In the genomic region with DNA sequence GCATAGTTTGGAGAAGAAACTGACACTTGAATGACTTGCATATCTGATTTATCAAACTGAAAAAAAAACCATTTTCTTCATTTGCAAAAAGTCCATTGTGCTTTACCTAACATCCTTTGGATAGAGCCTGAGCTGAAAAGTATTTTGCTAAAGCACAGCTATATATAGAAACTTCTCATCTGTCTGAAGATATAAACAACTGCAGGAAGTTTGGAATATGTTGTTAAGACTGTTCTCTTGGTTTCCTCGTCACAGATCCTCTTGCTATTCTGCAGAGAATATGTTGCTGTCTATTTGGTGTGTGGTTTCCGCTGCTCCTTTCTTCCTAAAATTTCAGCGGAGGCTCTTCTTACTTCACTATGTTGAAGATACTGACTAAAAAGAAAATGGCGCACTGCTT, we compare ENCODE assay signal across 19 cellular contexts.
"Had no signal": no experiment of that assay in that cellular context is flagged by ENCODE, and none has a peak within 500 bp of the region (broad histone marks: within the 10 kb centered on the region; RNA-seq: fewer than 3 reads in every experiment).

No MANE protein-coding gene starts in this region.

- H3K4me1 ChIP-seq: prostate gland had no signal

- H3K4me3 Mint-ChIP-seq: activated B cell treated with CpG ODN at 0.5 μM for 24 hours; activated CD8-positive, alpha-beta T cell treated with anti-CD3 and anti-CD28 coated beads for 36 hours; activated T-cell treated with anti-CD3 and anti-CD28 coated beads, Interleukin-2, amount 50 U/mL, for 4 hours; brain; central memory CD8-positive, alpha-beta T cell; stimulated activated effector memory CD8-positive, alpha-beta T cell treated with anti-CD3 and anti-CD28 coated beads, Interleukin-12 subunit alpha, Interleukin-12 subunit beta, amount 100 ng/mL, for 72 hours had no signal

- ATAC-seq: activated CD8-positive, alpha-beta T cell treated with anti-CD3 and anti-CD28 coated beads for 36 hours; activated naive CD4-positive, alpha-beta T cell treated with anti-CD3 and anti-CD28 coated beads, Interleukin-2, amount 50 U/mL, for 72 hours; activated T-cell treated with anti-CD3 and anti-CD28 coated beads, Interleukin-2, amount 50 U/mL, for 4 hours; left ventricle myocardium superior; stimulated activated effector memory CD8-positive, alpha-beta T cell treated with anti-CD3 and anti-CD28 coated beads, Interleukin-12 subunit alpha, Interleukin-12 subunit beta, amount 100 ng/mL, for 72 hours had no signal

- H3K4me3 ChIP-seq: gastrocnemius medialis, heart right ventricle, prostate gland, sigmoid colon had no signal

- H3K4me1 Mint-ChIP-seq: activated B cell treated with CpG ODN at 0.5 μM for 24 hours; central memory CD8-positive, alpha-beta T cell; stimulated activated effector memory CD8-positive, alpha-beta T cell treated with anti-CD3 and anti-CD28 coated beads, Interleukin-12 subunit alpha, Interleukin-12 subunit beta, amount 100 ng/mL, for 72 hours had no signal

- DNase-seq: activated B cell treated with CpG ODN at 0.5 μM for 24 hours; activated CD4-positive, alpha-beta T cell treated with anti-CD3 and anti-CD28 coated beads for 48 hours; activated CD8-positive, alpha-beta T cell treated with anti-CD3 and anti-CD28 coated beads for 36 hours; activated effector memory CD4-positive, alpha-beta T cell treated with anti-CD3 and anti-CD28 coated beads, Interleukin-2, amount 50 U/mL, for 16 hours; activated T-cell treated with anti-CD3 and anti-CD28 coated beads, Interleukin-2, amount 50 U/mL, for 4 hours; amygdala; effector CD8-positive, alpha-beta T cell; gastrocnemius medialis; heart right ventricle; islet precursor cell; left ventricle myocardium superior; midbrain; sigmoid colon; T-helper 2 cell had no signal

- H3K36me3 ChIP-seq: gastrocnemius medialis, heart right ventricle, prostate gland, sigmoid colon had no signal

- H3K36me3 Mint-ChIP-seq: activated naive CD4-positive, alpha-beta T cell treated with anti-CD3 and anti-CD28 coated beads, Interleukin-2, amount 50 U/mL, for 72 hours; brain; stimulated activated effector memory CD8-positive, alpha-beta T cell treated with anti-CD3 and anti-CD28 coated beads, Interleukin-12 subunit alpha, Interleukin-12 subunit beta, amount 100 ng/mL, for 72 hours had no signal

- H3K27me3 ChIP-seq: gastrocnemius medialis, sigmoid colon had no signal

- H3K9me3 Mint-ChIP-seq: activated B cell treated with CpG ODN at 0.5 μM for 24 hours; activated CD8-positive, alpha-beta T cell treated with anti-CD3 and anti-CD28 coated beads for 36 hours; activated T-cell treated with anti-CD3 and anti-CD28 coated beads, Interleukin-2, amount 50 U/mL, for 4 hours had no signal

- H3K27ac ChIP-seq: prostate gland had no signal

- H3K9me3 ChIP-seq: gastrocnemius medialis, heart right ventricle, prostate gland, sigmoid colon had no signal

- H3K27ac Mint-ChIP-seq: activated B cell treated with CpG ODN at 0.5 μM for 24 hours; activated CD8-positive, alpha-beta T cell treated with anti-CD3 and anti-CD28 coated beads for 36 hours; brain; stimulated activated effector memory CD8-positive, alpha-beta T cell treated with anti-CD3 and anti-CD28 coated beads, Interleukin-12 subunit alpha, Interleukin-12 subunit beta, amount 100 ng/mL, for 72 hours had no signal
